14 cellular contexts compared by ENCODE assay signal in genomic region chr21:33968998-33969353, GRCh38. TPM values are rescaled to one million over a fixed set of nuclear protein-coding genes. Genes with fewer than 3 reads are reported as not detected.
A peak's percentile ranks its signal among the peaks of the same experiment; 100 is the strongest.
DNase-seq lines count a peak whose midpoint lies in the region; ATAC-seq and FAIRE-seq lines count a peak whose summit lies in the region.
"Had no signal": no experiment of that assay in that cellular context is flagged by ENCODE, and none has a peak within 500 bp of the region (broad histone marks: within the 10 kb centered on the region; RNA-seq: fewer than 3 reads in every experiment).

No MANE protein-coding gene starts in this region.

- no peaks in the 10 kb centered on the region for H3K9me3 ChIP-seq in T-helper 17 cell (ENCODE audit: control insufficient read depth, low read length, poor library complexity, severe bottlenecking)
- no peaks in the 10 kb centered on the region for H3K9me3 ChIP-seq in small intestine (ENCODE audit: control insufficient read depth, low read depth)
- H3K9me3 ChIP-seq: esophagus squamous epithelium, HAP-1 had no signal

- no peaks in the 10 kb centered on the region for H3K27me3 ChIP-seq in small intestine (ENCODE audit: control insufficient read depth in 2 of 2, insufficient read depth in 2 of 2, low read length in 2 of 2)
- H3K27me3 ChIP-seq: esophagus squamous epithelium had no signal

- intact Hi-C loops in left cardiac atrium (cut with DNase I), result no loop called here

- H3K4me3 Mint-ChIP-seq in T-helper 17 cell, result no peak overlapping the region
- H3K4me3 Mint-ChIP-seq: activated CD4-positive, alpha-beta memory T cell treated with anti-CD3 and anti-CD28 coated beads, Interleukin-2, amount 10 ng/mL, durations not matched to agents 7 days and 5 days had no signal

- ATAC-seq in T-helper 17 cell (no peak), left cardiac atrium (peak; percentile 35 to 59), GM21381 (IDR thresholded peaks at IDR 0.05; ENCODE audit: unreplicated experiment) (no peak), GM19467 (IDR thresholded peaks at IDR 0.05; ENCODE audit: unreplicated experiment) (no peak)

- peaks cover 17% of the 10 kb centered on the region for H3K4me1 Mint-ChIP-seq in T-helper 17 cell

- DNase-seq in GM04503 (ENCODE audit: low read depth) (peak; percentile 22), T-helper 17 cell (no peak), left cardiac atrium (no peak), small intestine (no peak), ACHN (no peak), NCI-H1105 (lab: John Stamatoyannopoulos, UW) (no peak)
- DNase-seq: activated CD4-positive, alpha-beta memory T cell treated with anti-CD3 and anti-CD28 coated beads, Interleukin-2, amount 10 ng/mL, durations not matched to agents 7 days and 5 days; esophagus squamous epithelium; stimulated activated naive CD8-positive, alpha-beta T cell treated with anti-CD3 and anti-CD28 coated beads, Interleukin-15, Interleukin-2, amounts not matched to agents 100 U/mL and 50 U/mL, for 24 hours had no signal

- no peak overlapping the region for H3K4me3 ChIP-seq in small intestine (ENCODE audit: low read depth in 1 of 2, low read length in 2 of 2)
- H3K4me3 ChIP-seq: esophagus squamous epithelium, HAP-1 had no signal

- in situ Hi-C loops in ACHN (cut with HindIII; ENCODE audit: low pct_ligation_motif_present, low pct_unique_long_range_greater_than_20kb, low sequenced_read_pairs), result no loop called here

- peak overlapping the region; percentile 27 to 50 for H3K27ac ChIP-seq in small intestine (ENCODE audit: low read depth in 1 of 2, low read length in 1 of 2)

- H3K4me1 ChIP-seq in small intestine (ENCODE audit: control insufficient read depth in 2 of 2, insufficient read depth in 1 of 2, low read depth in 1 of 2, low read length in 1 of 2), result peaks cover 13% of the 10 kb centered on the region in 2 donors
- H3K4me1 ChIP-seq: HAP-1 had no signal

- H3K27ac Mint-ChIP-seq in T-helper 17 cell, result peak overlapping the region; percentile 53
- H3K27ac Mint-ChIP-seq: activated CD4-positive, alpha-beta memory T cell treated with anti-CD3 and anti-CD28 coated beads, Interleukin-2, amount 10 ng/mL, durations not matched to agents 7 days and 5 days had no signal

- WGBS in small intestine, 3 donors, result 63 to 73% (median 65%) methylated on average over 4 of the region's 4 CpGs

- FAIRE-seq in small intestine (lab: Jason Lieb, UNC), result no peak
- FAIRE-seq: G401.6 had no signal

- peaks cover 9% of the 10 kb centered on the region for H3K36me3 Mint-ChIP-seq in T-helper 17 cell (ENCODE audit: low read depth)

- H3K27me3 Mint-ChIP-seq in T-helper 17 cell, result no peaks in the 10 kb centered on the region
- H3K27me3 Mint-ChIP-seq: activated CD4-positive, alpha-beta memory T cell treated with anti-CD3 and anti-CD28 coated beads, Interleukin-2, amount 10 ng/mL, durations not matched to agents 7 days and 5 days; CD4-positive, alpha-beta memory T cell had no signal

- H3K36me3 ChIP-seq in small intestine (ENCODE audit: control insufficient read depth in 2 of 2, insufficient read depth in 2 of 2, low read length in 2 of 2), result peaks cover 0 to 3% of the 10 kb centered on the region in 2 donors
- H3K36me3 ChIP-seq: esophagus squamous epithelium, HAP-1 had no signal

RNA-seq across cellular contexts. Expression of gene ATP5PO, which starts 53.4 kb away (rescaled TPM):
- total RNA-seq in T-helper 17 cell, result 100 to 1,000 TPM; 113 to 116 TPM
- 100 to 1,000 TPM; 534 to 568 TPM for total RNA-seq in left cardiac atrium
- polyA plus RNA-seq in small intestine, result 100 to 1,000 TPM; 458 to 904 (median 722) TPM

Comparison
In these comparisons a context has a peak if more than half of its experiments do, and no peak if none do; other contexts are left out.
1. ATAC-seq: peak in left cardiac atrium (2 of 2); none in T-helper 17 cell (single experiment), GM21381 (single experiment) and GM19467 (single experiment).
2. RNA of gene ATP5PO, which starts 53.4 kb away (total RNA-seq): 534 to 568 TPM in left cardiac atrium; 113 to 116 TPM in T-helper 17 cell; every median in the first group is over 4 times any median in the second.